ENCODE assay signal across 8 cellular contexts in the genomic region with DNA sequence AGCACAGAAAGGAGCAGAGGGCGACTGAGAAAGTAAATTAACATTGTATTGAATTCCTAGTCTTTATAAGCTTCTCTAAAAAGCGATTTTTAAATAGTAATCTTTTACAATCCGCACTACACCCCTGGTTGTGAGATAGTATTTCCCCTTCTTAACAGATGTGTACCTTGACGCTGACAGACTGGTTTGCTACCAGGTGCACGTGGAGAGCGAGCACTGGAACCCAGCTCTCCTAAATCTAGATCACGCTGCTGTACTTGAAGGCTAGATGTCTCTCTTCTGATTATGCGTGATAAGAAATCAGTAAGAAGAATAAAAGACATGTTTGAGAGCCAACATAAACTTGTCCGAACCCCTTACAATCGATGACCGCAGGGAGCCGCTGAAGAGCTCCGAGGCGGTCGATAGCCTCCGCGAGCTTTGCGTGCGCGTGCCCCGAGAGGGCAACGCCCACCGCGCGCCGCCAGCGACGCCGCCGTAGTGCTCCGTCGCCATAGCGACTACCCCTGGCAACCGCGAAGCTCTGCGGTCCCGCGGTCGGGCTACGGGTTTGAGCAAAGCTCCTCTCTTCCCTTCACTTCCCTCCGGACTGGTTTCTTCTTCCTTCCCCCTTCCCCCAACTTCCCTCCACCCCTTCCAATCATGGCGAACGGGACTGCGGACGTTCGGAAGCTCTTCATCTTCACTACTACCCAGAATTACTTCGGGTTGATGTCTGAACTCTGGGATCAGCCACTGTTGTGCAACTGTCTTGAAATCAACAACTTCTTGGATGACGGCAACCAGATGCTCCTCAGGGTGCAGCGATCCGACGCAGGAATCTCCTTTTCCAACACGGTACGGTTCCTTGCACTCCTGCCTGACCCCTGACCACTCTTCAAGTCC. TPM values are rescaled to one million over a fixed set of nuclear protein-coding genes. Genes with fewer than 3 reads are reported as not detected.
DNase-seq lines count a peak whose midpoint lies in the region; ATAC-seq and TF ChIP-seq lines count a peak whose summit lies in the region.

A gene with protein sequence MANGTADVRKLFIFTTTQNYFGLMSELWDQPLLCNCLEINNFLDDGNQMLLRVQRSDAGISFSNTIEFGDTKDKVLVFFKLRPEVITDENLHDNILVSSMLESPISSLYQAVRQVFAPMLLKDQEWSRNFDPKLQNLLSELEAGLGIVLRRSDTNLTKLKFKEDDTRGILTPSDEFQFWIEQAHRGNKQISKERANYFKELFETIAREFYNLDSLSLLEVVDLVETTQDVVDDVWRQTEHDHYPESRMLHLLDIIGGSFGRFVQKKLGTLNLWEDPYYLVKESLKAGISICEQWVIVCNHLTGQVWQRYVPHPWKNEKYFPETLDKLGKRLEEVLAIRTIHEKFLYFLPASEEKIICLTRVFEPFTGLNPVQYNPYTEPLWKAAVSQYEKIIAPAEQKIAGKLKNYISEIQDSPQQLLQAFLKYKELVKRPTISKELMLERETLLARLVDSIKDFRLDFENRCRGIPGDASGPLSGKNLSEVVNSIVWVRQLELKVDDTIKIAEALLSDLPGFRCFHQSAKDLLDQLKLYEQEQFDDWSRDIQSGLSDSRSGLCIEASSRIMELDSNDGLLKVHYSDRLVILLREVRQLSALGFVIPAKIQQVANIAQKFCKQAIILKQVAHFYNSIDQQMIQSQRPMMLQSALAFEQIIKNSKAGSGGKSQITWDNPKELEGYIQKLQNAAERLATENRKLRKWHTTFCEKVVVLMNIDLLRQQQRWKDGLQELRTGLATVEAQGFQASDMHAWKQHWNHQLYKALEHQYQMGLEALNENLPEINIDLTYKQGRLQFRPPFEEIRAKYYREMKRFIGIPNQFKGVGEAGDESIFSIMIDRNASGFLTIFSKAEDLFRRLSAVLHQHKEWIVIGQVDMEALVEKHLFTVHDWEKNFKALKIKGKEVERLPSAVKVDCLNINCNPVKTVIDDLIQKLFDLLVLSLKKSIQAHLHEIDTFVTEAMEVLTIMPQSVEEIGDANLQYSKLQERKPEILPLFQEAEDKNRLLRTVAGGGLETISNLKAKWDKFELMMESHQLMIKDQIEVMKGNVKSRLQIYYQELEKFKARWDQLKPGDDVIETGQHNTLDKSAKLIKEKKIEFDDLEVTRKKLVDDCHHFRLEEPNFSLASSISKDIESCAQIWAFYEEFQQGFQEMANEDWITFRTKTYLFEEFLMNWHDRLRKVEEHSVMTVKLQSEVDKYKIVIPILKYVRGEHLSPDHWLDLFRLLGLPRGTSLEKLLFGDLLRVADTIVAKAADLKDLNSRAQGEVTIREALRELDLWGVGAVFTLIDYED (N-terminal part only) (plus strand): TSS at position 494 of the 885 bp plus-strand sequence. CDS start 149 bp downstream, at position 643.

- H3K4me3 Mint-ChIP-seq in nephron progenitor cell = peak within 1 kb of the TSS; percentile 97

- TF ChIP-seq CTCF in fibroblast of the aortic adventitia (IDR thresholded peaks at IDR 0.05; ENCODE audit: insufficient read depth, low read length) (peak; percentile 62), nephron progenitor cell (IDR thresholded peaks at IDR 0.05) (peak; percentile 48)

- no peaks in the 10 kb centered on the region for H3K9me3 Mint-ChIP-seq in nephron progenitor cell

- peak within 1 kb of the TSS; percentile 100 for H3K27ac Mint-ChIP-seq in nephron progenitor cell

- H3K4me1 Mint-ChIP-seq in nephron progenitor cell = peaks cover 39% of the 10 kb centered on the region

- H3K36me3 Mint-ChIP-seq in nephron progenitor cell (ENCODE audit: low read depth) = peaks cover 13% of the 10 kb centered on the region

- no peaks in the 10 kb centered on the region for H3K27me3 Mint-ChIP-seq in nephron progenitor cell (ENCODE audit: low read depth, poor library complexity)

- peak; percentile 100 for ATAC-seq in GM21786 (IDR thresholded peaks at IDR 0.05; ENCODE audit: unreplicated experiment)
- peak; percentile 97 for ATAC-seq in stimulated activated naive CD8-positive, alpha-beta T cell treated with anti-CD3 and anti-CD28 coated beads, Interleukin-15, Interleukin-2, amounts not matched to agents 100 U/mL and 50 U/mL, for 24 hours

- DNase-seq in DMS79 treated with DMSO at 0.1 percent for 48 hours (lab: John Stamatoyannopoulos, UW) (peak; percentile 85), KG1 (lab: John Stamatoyannopoulos, UW) (peak; percentile 95), RPMI7951 (ENCODE audit: low read depth) (peak; percentile 91), fibroblast of the aortic adventitia (ENCODE audit: low read depth) (peak; percentile 93), nephron progenitor cell (peak; percentile 87)
- peak; percentile 70 to 83 for DNase-seq in activated T-helper 1 cell treated with anti-CD3 and anti-CD28 coated beads, Interleukin-2, amount 50 U/mL, for 16 hours (ENCODE audit: low read depth in 1 of 2, low spot score in 1 of 2)
- peak; percentile 88 for DNase-seq in stimulated activated naive CD8-positive, alpha-beta T cell treated with anti-CD3 and anti-CD28 coated beads, Interleukin-15, Interleukin-2, amounts not matched to agents 100 U/mL and 50 U/mL, for 24 hours

- peak within 1 kb of the TSS; percentile 96 for H3K4me3 ChIP-seq in fibroblast of the aortic adventitia (ENCODE audit: low read depth, low read length)

RNA-seq across cellular contexts. Expression of the gene that starts here (rescaled TPM):
- 13.8 and 18.5 TPM in 2 replicates for total RNA-seq in RPMI7951 (2014; rRNA removed; shearing (Covaris generic))
- 74.0 and 99.0 TPM in 2 replicates for total RNA-seq in fibroblast of the aortic adventitia (ENCODE audit: low replicate concordance)

Comparison
In these comparisons a context has a peak if more than half of its experiments do, and no peak if none do; other contexts are left out.
1. Peak in every context shown above with its lines: DNase-seq, ATAC-seq and H3K4me3 ChIP-seq.